In genomic region chr7:5525271-5526189, GRCh38 we compare ENCODE assay signal across 2 cellular contexts.
A peak's percentile ranks its signal among the peaks of the same experiment; 100 is the strongest.
TF ChIP-seq lines count a peak whose summit lies in the region.

No MANE protein-coding gene starts in this region.

TF ChIP-seq in A549, 52 proteins besides CTCF, POLR2A, EP300 and RAD21 (continued from another document):
- TF ChIP-seq ATOH8 (CRISPR knock-in tag; IDR thresholded peaks at IDR 0.05; ENCODE audit: low read depth) (no peak), RFX5 (IDR thresholded peaks at IDR 0.05) (no peak), BCL3 (IDR thresholded peaks at IDR 0.05) (no peak), ZNF302 (CRISPR knock-in tag; IDR thresholded peaks at IDR 0.05) (no peak), NR3C1 (IDR thresholded peaks at IDR 0.05) (no peak), TFCP2L1 (CRISPR knock-in tag; IDR thresholded peaks at IDR 0.05) (peak; percentile 49; the same call in 1 of the 2 replicates), JUN (IDR thresholded peaks at IDR 0.05) (peak in 1 of 2 experiments; percentile 12; a peak in 2 of 5 replicates), ELK1 (IDR thresholded peaks at IDR 0.05; ENCODE audit: low read depth, low read length) (no peak), CEBPB (IDR thresholded peaks at IDR 0.05) (0 out of 4 replicates have a peak, but pooled peaks of 1 of the 2 experiments have one; percentile 2), MAFK (IDR thresholded peaks at IDR 0.05; ENCODE audit: partially characterized antibody) (no peak), MAZ (IDR thresholded peaks at IDR 0.05; ENCODE audit: borderline replicate concordance, low read depth, low read length) (no peak), ZC3H11A (IDR thresholded peaks at IDR 0.05) (no peak), NFE2L2 (conservative IDR thresholded peaks at IDR 0.05; ENCODE audit: low read length) (no peak), GATA3 (IDR thresholded peaks at IDR 0.05; ENCODE audit: borderline replicate concordance) (no peak), JUNB (IDR thresholded peaks at IDR 0.05) (no peak), MYC (IDR thresholded peaks at IDR 0.05; ENCODE audit: borderline replicate concordance, low read length) (no peak), HES2 (IDR thresholded peaks at IDR 0.05) (no peak), EHF (CRISPR knock-in tag; IDR thresholded peaks at IDR 0.05) (peak; percentile 42; the same call in 1 of the 2 replicates), RNF2 (IDR thresholded peaks at IDR 0.05; ENCODE audit: borderline replicate concordance, low read depth) (no peak), PHF8 (IDR thresholded peaks at IDR 0.05; ENCODE audit: borderline replicate concordance, low read depth) (no peak), HOXA7 (CRISPR knock-in tag; IDR thresholded peaks at IDR 0.05) (peak; percentile 94), TP53 (CRISPR knock-in tag; IDR thresholded peaks at IDR 0.05) (no peak)

TF ChIP-seq in SK-N-SH, 30 proteins besides CTCF, POLR2A, EP300 and RAD21 (continued from another document):
- TF ChIP-seq GATA2 (CRISPR knock-in tag; IDR thresholded peaks at IDR 0.05), result no peak
